11 cellular contexts compared by ENCODE assay signal in the genomic region with DNA sequence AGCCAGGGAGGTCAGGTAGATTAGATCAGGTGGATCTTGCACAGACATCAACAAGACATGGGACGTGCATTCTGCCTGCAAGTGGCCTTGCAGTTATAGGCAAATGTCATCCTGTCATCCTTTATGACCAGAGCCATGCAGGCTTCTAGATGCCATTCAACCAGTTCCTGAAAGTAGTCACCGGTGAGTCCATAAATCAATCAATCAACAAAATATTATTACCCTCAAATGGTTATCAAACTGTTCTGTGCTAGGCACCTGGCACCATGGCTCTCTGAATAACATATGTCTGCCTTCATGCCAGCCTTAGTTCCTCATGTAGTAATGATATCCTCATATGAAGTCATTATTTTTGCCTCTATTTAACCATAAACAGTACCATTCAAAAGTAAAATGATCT.
DNase-seq lines count a peak whose midpoint lies in the region; ATAC-seq, FAIRE-seq and TF ChIP-seq lines count a peak whose summit lies in the region.
"Had no signal": no experiment of that assay in that cellular context is flagged by ENCODE, and none has a peak within 500 bp of the region (broad histone marks: within the 10 kb centered on the region; RNA-seq: fewer than 3 reads in every experiment).

No MANE protein-coding gene starts in this region.

- ATAC-seq in activated naive CD4-positive, alpha-beta T cell treated with anti-CD3 and anti-CD28 coated beads, Interleukin-2, amount 50 U/mL, for 72 hours: no peak
- ATAC-seq in HG02642 (IDR thresholded peaks at IDR 0.05; ENCODE audit: poor library complexity, unreplicated experiment): no peak

- TF ChIP-seq EP300 in tibial nerve (IDR thresholded peaks at IDR 0.05): no peak

- H3K4me3 ChIP-seq in ascending aorta (no peak overlapping the region), mesodermal cell (ENCODE audit: extremely low read depth, insufficient read depth, low read length, poor library complexity, severe bottlenecking) (no peak overlapping the region), tibial nerve (no peak overlapping the region)
- H3K4me3 ChIP-seq: SJCRH30 had no signal

- intact Hi-C loops in ascending aorta (cut with DNase I): loop anchor here (1.0 to 5.0 kb wide), 6 partner anchors 63 to 484 kb away; a partner anchor contains a TSS

- H3K36me3 Mint-ChIP-seq in activated naive CD4-positive, alpha-beta T cell treated with anti-CD3 and anti-CD28 coated beads, Interleukin-2, amount 50 U/mL, for 72 hours: peaks cover 6 to 45% of the 10 kb centered on the region in 2 donors

- DNase-seq in activated naive CD4-positive, alpha-beta T cell treated with anti-CD3 and anti-CD28 coated beads, Interleukin-2, amount 50 U/mL, for 72 hours (ENCODE audit: low spot score in 2 of 2): peak in 1 of 2 donors; percentile 3
- no peak for DNase-seq in activated naive CD4-positive, alpha-beta T cell treated with Interleukin-2 at 50 U/mL for 16 hours
- DNase-seq in ascending aorta (ENCODE audit: low spot score in 2 of 2) (no peak), tibial nerve (ENCODE audit: low spot score in 2 of 2) (no peak), HCEC 1CT (no peak), RCC 7860 (ENCODE audit: low spot score) (no peak)
- DNase-seq: NCI-H1105, SJCRH30 had no signal

- TF ChIP-seq POLR2A in tibial nerve (IDR thresholded peaks at IDR 0.05): no peak

- H3K36me3 ChIP-seq in ascending aorta: no peaks in the 10 kb centered on the region
- H3K36me3 ChIP-seq in mesodermal cell (ENCODE audit: control insufficient read depth, insufficient read depth, low read length): no peaks in the 10 kb centered on the region
- H3K36me3 ChIP-seq in tibial nerve: no peaks in the 10 kb centered on the region
- H3K36me3 ChIP-seq: SJCRH30 had no signal

- H3K27ac Mint-ChIP-seq in activated naive CD4-positive, alpha-beta T cell treated with anti-CD3 and anti-CD28 coated beads, Interleukin-2, amount 50 U/mL, for 72 hours: peak overlapping the region; percentile 92 to 97

- no peak for FAIRE-seq in RCC 7860 (lab: Jason Lieb, UNC)

- WGBS in mesodermal cell (ENCODE audit: insufficient coverage in 2 of 2), 2 experiments: 92 to 97% methylated on average over 1 to 2 of the region's 2 CpGs
- 85 to 91% methylated on average over 2 of the region's 2 CpGs for WGBS in tibial nerve, 2 donors

- H3K27ac ChIP-seq in ascending aorta (peak overlapping the region; percentile 98 to 99), mesodermal cell (ENCODE audit: low read depth, low read length, severe bottlenecking) (peak overlapping the region; percentile 82), tibial nerve (peak overlapping the region in 3 of 4 donors; percentile 89 to 96 (median 92))
- H3K27ac ChIP-seq: C4-2B had no signal

- no peaks in the 10 kb centered on the region for H3K27me3 ChIP-seq in ascending aorta
- no peaks in the 10 kb centered on the region for H3K27me3 ChIP-seq in tibial nerve
- H3K27me3 ChIP-seq: SJCRH30 had no signal

- TF ChIP-seq CTCF in ascending aorta (IDR thresholded peaks at IDR 0.05) (no peak), tibial nerve (IDR thresholded peaks at IDR 0.05) (no peak)

- H3K9me3 ChIP-seq in ascending aorta (no peaks in the 10 kb centered on the region), mesodermal cell (ENCODE audit: control insufficient read depth, low read length) (no peaks in the 10 kb centered on the region), tibial nerve (no peaks in the 10 kb centered on the region)
- H3K9me3 ChIP-seq: SJCRH30 had no signal

- no peaks in the 10 kb centered on the region for H3K9me3 Mint-ChIP-seq in activated naive CD4-positive, alpha-beta T cell treated with anti-CD3 and anti-CD28 coated beads, Interleukin-2, amount 50 U/mL, for 72 hours

- H3K4me1 ChIP-seq in ascending aorta: peaks cover 30 to 72% of the 10 kb centered on the region in 2 donors
- peaks cover 61% of the 10 kb centered on the region for H3K4me1 ChIP-seq in mesodermal cell (ENCODE audit: control insufficient read depth, insufficient read depth, low read length, poor library complexity, severe bottlenecking)
- peaks cover 0 to 80% (median 74%) of the 10 kb centered on the region in 4 donors for H3K4me1 ChIP-seq in tibial nerve
